ENCODE assay signal across 10 cellular contexts in the genomic region with DNA sequence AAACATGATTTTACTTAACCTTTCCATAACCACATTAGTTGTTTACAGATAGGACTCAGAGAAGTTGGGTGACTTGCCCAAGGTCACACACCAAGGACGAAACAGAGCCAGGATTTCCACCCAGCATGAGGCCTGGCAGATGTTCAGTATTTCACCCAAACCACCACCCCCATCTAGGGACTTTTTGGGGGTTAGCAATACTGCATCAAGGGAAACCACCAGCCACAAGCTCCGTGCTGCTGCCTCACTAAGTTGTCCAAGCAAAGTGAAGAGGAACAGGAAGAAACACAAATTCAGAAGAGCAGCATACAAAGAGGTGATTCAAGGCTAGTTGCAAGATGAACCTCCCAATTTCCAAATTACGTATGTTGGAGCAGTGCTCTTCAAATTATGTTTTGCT.
DNase-seq lines count a peak whose midpoint lies in the region; ATAC-seq lines count a peak whose summit lies in the region.
"Had no signal": no experiment of that assay in that cellular context is flagged by ENCODE, and none has a peak within 500 bp of the region (broad histone marks: within the 10 kb centered on the region; RNA-seq: fewer than 3 reads in every experiment).

No MANE protein-coding gene starts in this region.

- no peaks in the 10 kb centered on the region for H3K9me3 ChIP-seq in mesenchymal stem cell (ENCODE audit: control insufficient read depth, low read length)
- H3K9me3 ChIP-seq: SK-N-SH had no signal

- H4K8ac ChIP-seq in mesenchymal stem cell (ENCODE audit: low read length), result no peak overlapping the region

- no peak overlapping the region for H3K27ac ChIP-seq in mesenchymal stem cell (ENCODE audit: low read length, poor library complexity, severe bottlenecking)

- H3K4ac ChIP-seq in mesenchymal stem cell (ENCODE audit: low read depth in 1 of 2, low read length in 2 of 2), result no peak overlapping the region

- no peak overlapping the region for H3K4me2 ChIP-seq in mesenchymal stem cell (ENCODE audit: low read length, poor library complexity, severe bottlenecking)
- H3K4me2 ChIP-seq: SK-N-SH had no signal

- DNase-seq in central memory CD4-positive, alpha-beta T cell, result peak; percentile 51
- DNase-seq in HuH-7.5 (ENCODE audit: low spot score) (no peak), mesenchymal stem cell (no peak), NCI-H345 (lab: John Stamatoyannopoulos, UW) (no peak)
- DNase-seq in activated CD4-positive, alpha-beta T cell treated with anti-CD3 and anti-CD28 coated beads for 1 hour, result no peak
- DNase-seq: NCI-H187, SK-N-SH had no signal

- no peak overlapping the region for H2BK5ac ChIP-seq in mesenchymal stem cell (ENCODE audit: low read depth, low read length, poor library complexity, severe bottlenecking)

- H3K4me3 ChIP-seq in mesenchymal stem cell (ENCODE audit: insufficient read depth in 1 of 2, low read depth in 1 of 2, low read length in 2 of 2), result no peak overlapping the region

- H3K14ac ChIP-seq in mesenchymal stem cell (ENCODE audit: low read length in 2 of 2), result no peak overlapping the region

- H4K91ac ChIP-seq in mesenchymal stem cell (ENCODE audit: low read length), result no peak overlapping the region

- H2BK120ac ChIP-seq in mesenchymal stem cell (ENCODE audit: low read depth, low read length), result no peak overlapping the region

- H2BK15ac ChIP-seq in mesenchymal stem cell (ENCODE audit: low read depth, poor library complexity, severe bottlenecking), result no peak overlapping the region

- no peaks in the 10 kb centered on the region for H3K4me1 ChIP-seq in mesenchymal stem cell (ENCODE audit: control insufficient read depth, insufficient read depth, low read depth, low read length)

- no peaks in the 10 kb centered on the region for H3K27me3 ChIP-seq in mesenchymal stem cell (ENCODE audit: control insufficient read depth in 1 of 2, insufficient read depth in 1 of 2, low read length in 2 of 2)

- no peak overlapping the region for H2BK12ac ChIP-seq in mesenchymal stem cell (ENCODE audit: low read length in 2 of 2)

- WGBS in mesenchymal stem cell, result 26% methylated on average over 2 of the region's 3 CpGs

- H3K79me1 ChIP-seq in mesenchymal stem cell (replicated peaks; ENCODE audit: low read length, poor library complexity, severe bottlenecking), result no peaks in the 10 kb centered on the region

- H2AK5ac ChIP-seq in mesenchymal stem cell (ENCODE audit: low read length, severe bottlenecking), result no peak overlapping the region

- H3K23ac ChIP-seq in mesenchymal stem cell (ENCODE audit: low read length in 2 of 2), result no peak overlapping the region

- H2AFZ ChIP-seq in mesenchymal stem cell (ENCODE audit: low read depth, low read length), result no peak overlapping the region

- no peak overlapping the region for H3K9ac ChIP-seq in mesenchymal stem cell (ENCODE audit: low read length)
- H3K9ac ChIP-seq: SK-N-SH had no signal

- H3K18ac ChIP-seq in mesenchymal stem cell (ENCODE audit: low read depth in 1 of 2, low read length in 2 of 2), result no peak overlapping the region

- ATAC-seq in GM18861 (IDR thresholded peaks at IDR 0.05; ENCODE audit: unreplicated experiment) (peak; percentile 91), GM21381 (IDR thresholded peaks at IDR 0.05; ENCODE audit: unreplicated experiment) (peak; percentile 96), HG03196 (IDR thresholded peaks at IDR 0.05; ENCODE audit: unreplicated experiment) (peak; percentile 94)

- H3K36me3 ChIP-seq in mesenchymal stem cell (ENCODE audit: control insufficient read depth in 1 of 2, insufficient read depth in 2 of 2, low read depth in 1 of 2, low read length in 2 of 2), result no peaks in the 10 kb centered on the region
